ENCODE assay signal across 7 cellular contexts in genomic region chr19:18118420-18119242, GRCh38. TPM values are rescaled to one million over a fixed set of nuclear protein-coding genes. Genes with fewer than 3 reads are reported as not detected.
DNase-seq lines count a peak whose midpoint lies in the region; ATAC-seq lines count a peak whose summit lies in the region.

No MANE protein-coding gene starts in this region.

- H3K27ac ChIP-seq in iPS-20b (ENCODE audit: low read length) (no peak overlapping the region), stomach smooth muscle (ENCODE audit: low read length) (no peak overlapping the region)

- intact Hi-C loops in activated T-helper 2 cell treated with anti-CD3 and anti-CD28 coated beads, Interferon-gamma antibody, Interleukin-2, Interleukin-4, amounts not matched to agents 10 μg/mL and 5 μg/mL and 100 μg/mL, durations not matched to agents 14 hours and 24 hours and 36 hours (cut with micrococcal nuclease) = loop anchor here (1.0 kb wide), 1 partner anchor 34 kb away; no protein-coding TSS in a partner anchor

- no peak for DNase-seq in activated T-helper 2 cell treated with anti-CD3 and anti-CD28 coated beads, Interferon-gamma antibody, Interleukin-2, Interleukin-4, amounts not matched to agents 10 μg/mL and 5 μg/mL and 100 μg/mL, durations not matched to agents 14 hours and 24 hours and 36 hours (ENCODE audit: low spot score)
- DNase-seq in cerebellar cortex (ENCODE audit: low spot score) (no peak), dedifferentiated amniotic fluid mesenchymal stem cell (ENCODE audit: extremely low spot score) (no peak)

- H3K9ac ChIP-seq in iPS-20b (ENCODE audit: low read depth, low read length) (peak overlapping the region; percentile 89), stomach smooth muscle (ENCODE audit: low read length in 2 of 2) (peak overlapping the region; percentile 50 to 55)

- H3K27ac Mint-ChIP-seq in activated T-helper 2 cell treated with anti-CD3 and anti-CD28 coated beads, Interferon-gamma antibody, Interleukin-2, Interleukin-4, amounts not matched to agents 10 μg/mL and 5 μg/mL and 100 μg/mL, durations not matched to agents 14 hours and 24 hours and 36 hours = peak overlapping the region; percentile 85

- H3K36me3 ChIP-seq in iPS-20b (ENCODE audit: insufficient read depth, low read depth, low read length) = peaks cover 11% of the 10 kb centered on the region
- H3K36me3 ChIP-seq in stomach smooth muscle (ENCODE audit: control insufficient read depth in 2 of 2, insufficient read depth in 2 of 2, low read length in 2 of 2) = no peaks in the 10 kb centered on the region

- H3K4me3 Mint-ChIP-seq in activated T-helper 2 cell treated with anti-CD3 and anti-CD28 coated beads, Interferon-gamma antibody, Interleukin-2, Interleukin-4, amounts not matched to agents 10 μg/mL and 5 μg/mL and 100 μg/mL, durations not matched to agents 14 hours and 24 hours and 36 hours (ENCODE audit: low read depth) = peak overlapping the region; percentile 74

- peaks cover 8% of the 10 kb centered on the region for H3K36me3 Mint-ChIP-seq in activated T-helper 2 cell treated with anti-CD3 and anti-CD28 coated beads, Interferon-gamma antibody, Interleukin-2, Interleukin-4, amounts not matched to agents 10 μg/mL and 5 μg/mL and 100 μg/mL, durations not matched to agents 14 hours and 24 hours and 36 hours (ENCODE audit: low read depth)

- no peaks in the 10 kb centered on the region for H3K9me3 Mint-ChIP-seq in activated T-helper 2 cell treated with anti-CD3 and anti-CD28 coated beads, Interferon-gamma antibody, Interleukin-2, Interleukin-4, amounts not matched to agents 10 μg/mL and 5 μg/mL and 100 μg/mL, durations not matched to agents 14 hours and 24 hours and 36 hours

- ATAC-seq in HG02938 (IDR thresholded peaks at IDR 0.05; ENCODE audit: unreplicated experiment) (peak; percentile 10), GM18498 (IDR thresholded peaks at IDR 0.05; ENCODE audit: unreplicated experiment) (no peak)

- H3K27me3 Mint-ChIP-seq in activated T-helper 2 cell treated with anti-CD3 and anti-CD28 coated beads, Interferon-gamma antibody, Interleukin-2, Interleukin-4, amounts not matched to agents 10 μg/mL and 5 μg/mL and 100 μg/mL, durations not matched to agents 14 hours and 24 hours and 36 hours (ENCODE audit: low read depth) = no peaks in the 10 kb centered on the region

- H3K27me3 ChIP-seq in iPS-20b (ENCODE audit: insufficient read depth, low read length) = peaks cover 6% of the 10 kb centered on the region; the same call in 1 of the 2 replicates
- no peaks in the 10 kb centered on the region for H3K27me3 ChIP-seq in stomach smooth muscle (ENCODE audit: control insufficient read depth in 1 of 2, insufficient read depth in 2 of 2, low read length in 2 of 2)

- H3K4me1 Mint-ChIP-seq in activated T-helper 2 cell treated with anti-CD3 and anti-CD28 coated beads, Interferon-gamma antibody, Interleukin-2, Interleukin-4, amounts not matched to agents 10 μg/mL and 5 μg/mL and 100 μg/mL, durations not matched to agents 14 hours and 24 hours and 36 hours (ENCODE audit: low read depth) = peaks cover 23% of the 10 kb centered on the region

- H3K9me3 ChIP-seq in iPS-20b (ENCODE audit: insufficient read depth, low read depth, low read length) = no peaks in the 10 kb centered on the region
- no peaks in the 10 kb centered on the region for H3K9me3 ChIP-seq in stomach smooth muscle (ENCODE audit: control insufficient read depth in 2 of 2, low read length in 2 of 2)

- H3K4me3 ChIP-seq in iPS-20b (ENCODE audit: low read length) (peak overlapping the region; percentile 80), stomach smooth muscle (ENCODE audit: low read length in 2 of 2) (peak overlapping the region; percentile 45 to 78)

- H3K4me1 ChIP-seq in iPS-20b (ENCODE audit: insufficient read depth, low read length) = peaks cover 4% of the 10 kb centered on the region
- peaks cover 21% of the 10 kb centered on the region for H3K4me1 ChIP-seq in stomach smooth muscle (ENCODE audit: control insufficient read depth, insufficient read depth, low read length)

RNA-seq across cellular contexts. Expression of gene MAST3, which starts 21.1 kb away (rescaled TPM):
- total RNA-seq in activated T-helper 2 cell treated with anti-CD3 and anti-CD28 coated beads, Interferon-gamma antibody, Interleukin-2, Interleukin-4, amounts not matched to agents 10 μg/mL and 5 μg/mL and 100 μg/mL, durations not matched to agents 14 hours and 24 hours and 36 hours = 16.6 and 17.2 TPM in 2 replicates

RNA-seq across cellular contexts. Expression of gene IL12RB1, which starts 31.9 kb away (rescaled TPM):
- 41.4 and 43.3 TPM in 2 replicates for total RNA-seq in activated T-helper 2 cell treated with anti-CD3 and anti-CD28 coated beads, Interferon-gamma antibody, Interleukin-2, Interleukin-4, amounts not matched to agents 10 μg/mL and 5 μg/mL and 100 μg/mL, durations not matched to agents 14 hours and 24 hours and 36 hours

RNA-seq across cellular contexts. Expression of gene PIK3R2, which starts 34.3 kb away (rescaled TPM):
- total RNA-seq in activated T-helper 2 cell treated with anti-CD3 and anti-CD28 coated beads, Interferon-gamma antibody, Interleukin-2, Interleukin-4, amounts not matched to agents 10 μg/mL and 5 μg/mL and 100 μg/mL, durations not matched to agents 14 hours and 24 hours and 36 hours = 19.4 and 21.4 TPM in 2 replicates

RNA-seq across cellular contexts. Expression of gene IFI30, which starts 55.0 kb away (rescaled TPM):
- 37.0 and 41.2 TPM in 2 replicates for total RNA-seq in activated T-helper 2 cell treated with anti-CD3 and anti-CD28 coated beads, Interferon-gamma antibody, Interleukin-2, Interleukin-4, amounts not matched to agents 10 μg/mL and 5 μg/mL and 100 μg/mL, durations not matched to agents 14 hours and 24 hours and 36 hours
